ENCODE assay signal across 1 cellular context in the genomic region with DNA sequence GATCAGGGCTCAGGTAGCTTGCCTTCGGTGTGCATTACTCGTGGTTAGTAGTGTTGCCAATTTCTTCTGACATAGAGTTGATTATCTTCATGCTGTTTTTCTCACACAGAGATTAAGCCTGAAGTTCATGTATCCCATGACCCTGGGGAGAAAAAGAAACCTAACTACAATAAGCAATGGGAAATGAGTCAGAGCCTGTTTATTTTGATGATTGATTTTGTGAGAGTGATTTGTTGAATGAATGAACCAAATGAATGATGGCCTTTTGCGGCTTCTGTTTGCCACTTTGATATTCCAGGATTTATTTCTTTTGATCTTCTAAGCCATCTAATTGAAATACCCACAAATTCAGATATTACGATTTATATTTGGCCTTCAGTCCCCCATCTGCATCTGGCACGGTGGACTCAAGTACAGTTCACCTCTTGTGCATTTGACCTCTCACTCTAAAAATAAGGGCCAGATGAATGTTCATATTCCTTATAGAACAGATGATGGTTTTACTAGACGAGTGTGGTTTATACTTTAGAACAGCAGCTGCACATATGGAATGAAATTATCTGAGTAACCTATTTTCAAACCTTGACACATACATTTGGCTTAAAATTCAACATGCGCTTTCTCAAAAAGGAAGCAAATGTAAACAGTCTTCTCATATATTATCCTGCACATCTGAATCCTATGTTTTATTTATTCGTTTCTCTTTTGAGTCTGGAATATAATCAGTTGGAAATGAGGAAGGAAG.
A peak's percentile ranks its signal among the peaks of the same experiment; 100 is the strongest.
TF ChIP-seq lines count a peak whose summit lies in the region.

No MANE protein-coding gene starts in this region.

TF ChIP-seq in HEK293, 187 proteins besides CTCF, POLR2A, EP300 and RAD21 (continued from another document):
- TF ChIP-seq, protein P1, sequence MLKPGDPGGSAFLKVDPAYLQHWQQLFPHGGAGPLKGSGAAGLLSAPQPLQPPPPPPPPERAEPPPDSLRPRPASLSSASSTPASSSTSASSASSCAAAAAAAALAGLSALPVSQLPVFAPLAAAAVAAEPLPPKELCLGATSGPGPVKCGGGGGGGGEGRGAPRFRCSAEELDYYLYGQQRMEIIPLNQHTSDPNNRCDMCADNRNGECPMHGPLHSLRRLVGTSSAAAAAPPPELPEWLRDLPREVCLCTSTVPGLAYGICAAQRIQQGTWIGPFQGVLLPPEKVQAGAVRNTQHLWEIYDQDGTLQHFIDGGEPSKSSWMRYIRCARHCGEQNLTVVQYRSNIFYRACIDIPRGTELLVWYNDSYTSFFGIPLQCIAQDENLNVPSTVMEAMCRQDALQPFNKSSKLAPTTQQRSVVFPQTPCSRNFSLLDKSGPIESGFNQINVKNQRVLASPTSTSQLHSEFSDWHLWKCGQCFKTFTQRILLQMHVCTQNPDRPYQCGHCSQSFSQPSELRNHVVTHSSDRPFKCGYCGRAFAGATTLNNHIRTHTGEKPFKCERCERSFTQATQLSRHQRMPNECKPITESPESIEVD (tag by site-specific recombination; IDR thresholded peaks at IDR 0.05), result peak; percentile 82
- TF ChIP-seq ZNF747 (tag by site-specific recombination; IDR thresholded peaks at IDR 0.05) (no peak), ZNF266 (tag by site-specific recombination; IDR thresholded peaks at IDR 0.05; ENCODE audit: low read depth) (no peak), ZBTB8A (tag by site-specific recombination; IDR thresholded peaks at IDR 0.05) (no peak), SALL2 (tag by site-specific recombination; IDR thresholded peaks at IDR 0.05; ENCODE audit: borderline replicate concordance) (no peak), ZNF24 (tag by site-specific recombination; IDR thresholded peaks at IDR 0.05) (0 out of 2 replicates have a peak, but pooled peaks have one; percentile 36), ZNF561 (tag by site-specific recombination; IDR thresholded peaks at IDR 0.05; ENCODE audit: borderline replicate concordance) (no peak), TRIM28 (IDR thresholded peaks at IDR 0.05; ENCODE audit: borderline replicate concordance, low read length) (no peak), ZNF629 (tag by site-specific recombination; IDR thresholded peaks at IDR 0.05) (peak; percentile 46; the same call in 1 of the 2 replicates), ZXDB (tag by site-specific recombination; IDR thresholded peaks at IDR 0.05) (peak; percentile 51; the same call in 1 of the 2 replicates), ZSCAN30 (tag by site-specific recombination; IDR thresholded peaks at IDR 0.05) (no peak), ZNF341 (tag by site-specific recombination; IDR thresholded peaks at IDR 0.05; ENCODE audit: low read depth) (no peak)
- TF ChIP-seq, protein P2, sequence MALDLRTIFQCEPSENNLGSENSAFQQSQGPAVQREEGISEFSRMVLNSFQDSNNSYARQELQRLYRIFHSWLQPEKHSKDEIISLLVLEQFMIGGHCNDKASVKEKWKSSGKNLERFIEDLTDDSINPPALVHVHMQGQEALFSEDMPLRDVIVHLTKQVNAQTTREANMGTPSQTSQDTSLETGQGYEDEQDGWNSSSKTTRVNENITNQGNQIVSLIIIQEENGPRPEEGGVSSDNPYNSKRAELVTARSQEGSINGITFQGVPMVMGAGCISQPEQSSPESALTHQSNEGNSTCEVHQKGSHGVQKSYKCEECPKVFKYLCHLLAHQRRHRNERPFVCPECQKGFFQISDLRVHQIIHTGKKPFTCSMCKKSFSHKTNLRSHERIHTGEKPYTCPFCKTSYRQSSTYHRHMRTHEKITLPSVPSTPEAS (tag by site-specific recombination; IDR thresholded peaks at IDR 0.05), result no peak
